1 cellular context compared by ENCODE assay signal in genomic region chr3:44439499-44440295, GRCh38.
TF ChIP-seq lines count a peak whose summit lies in the region.

No MANE protein-coding gene starts in this region.

TF ChIP-seq in HepG2, 621 proteins besides CTCF, POLR2A, EP300 and RAD21 (continued from another document):
- TF ChIP-seq, protein P1, sequence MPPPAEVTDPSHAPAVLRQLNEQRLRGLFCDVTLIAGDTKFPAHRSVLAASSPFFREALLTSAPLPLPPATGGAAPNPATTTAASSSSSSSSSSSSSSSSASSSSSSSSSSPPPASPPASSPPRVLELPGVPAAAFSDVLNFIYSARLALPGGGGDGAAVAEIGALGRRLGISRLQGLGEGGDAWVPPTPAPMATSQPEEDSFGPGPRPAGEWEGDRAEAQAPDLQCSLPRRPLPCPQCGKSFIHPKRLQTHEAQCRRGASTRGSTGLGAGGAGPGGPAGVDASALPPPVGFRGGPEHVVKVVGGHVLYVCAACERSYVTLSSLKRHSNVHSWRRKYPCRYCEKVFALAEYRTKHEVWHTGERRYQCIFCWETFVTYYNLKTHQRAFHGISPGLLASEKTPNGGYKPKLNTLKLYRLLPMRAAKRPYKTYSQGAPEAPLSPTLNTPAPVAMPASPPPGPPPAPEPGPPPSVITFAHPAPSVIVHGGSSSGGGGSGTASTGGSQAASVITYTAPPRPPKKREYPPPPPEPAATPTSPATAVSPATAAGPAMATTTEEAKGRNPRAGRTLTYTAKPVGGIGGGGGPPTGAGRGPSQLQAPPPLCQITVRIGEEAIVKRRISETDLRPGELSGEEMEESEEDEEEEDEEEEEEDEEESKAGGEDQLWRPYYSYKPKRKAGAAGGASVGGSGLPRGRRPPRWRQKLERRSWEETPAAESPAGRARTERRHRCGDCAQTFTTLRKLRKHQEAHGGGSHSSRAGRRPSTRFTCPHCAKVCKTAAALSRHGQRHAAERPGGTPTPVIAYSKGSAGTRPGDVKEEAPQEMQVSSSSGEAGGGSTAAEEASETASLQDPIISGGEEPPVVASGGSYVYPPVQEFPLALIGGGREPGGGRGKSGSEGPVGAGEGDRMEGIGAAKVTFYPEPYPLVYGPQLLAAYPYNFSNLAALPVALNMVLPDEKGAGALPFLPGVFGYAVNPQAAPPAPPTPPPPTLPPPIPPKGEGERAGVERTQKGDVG (CRISPR knock-in tag; IDR thresholded peaks at IDR 0.05; ENCODE audit: borderline replicate concordance), result no peak
- TF ChIP-seq HIVEP1 (CRISPR knock-in tag; IDR thresholded peaks at IDR 0.05), result peak; percentile 82
- no peak for TF ChIP-seq SATB2 (CRISPR knock-in tag; IDR thresholded peaks at IDR 0.05)
- TF ChIP-seq MED13 (CRISPR knock-in tag; IDR thresholded peaks at IDR 0.05), result peak; percentile 87; the same call in 1 of the 2 replicates
- peak; percentile 66; the same call in 1 of the 2 replicates for TF ChIP-seq ZBTB7A (CRISPR knock-in tag; IDR thresholded peaks at IDR 0.05)
- TF ChIP-seq ONECUT2 (CRISPR knock-in tag; IDR thresholded peaks at IDR 0.05), result peak; percentile 98
- TF ChIP-seq PRMT3 (CRISPR knock-in tag; IDR thresholded peaks at IDR 0.05; ENCODE audit: borderline replicate concordance, low read depth), result peak; percentile 48; the same call in 1 of the 2 replicates
- TF ChIP-seq DMTF1 (CRISPR knock-in tag; IDR thresholded peaks at IDR 0.05), result no peak
- peak; percentile 66 for TF ChIP-seq NR2C2 (CRISPR knock-in tag; IDR thresholded peaks at IDR 0.05; ENCODE audit: borderline replicate concordance)
- TF ChIP-seq CCDC6 (CRISPR knock-in tag; IDR thresholded peaks at IDR 0.05), result peak; percentile 93
- TF ChIP-seq FOXK1 (CRISPR knock-in tag; IDR thresholded peaks at IDR 0.05; ENCODE audit: borderline replicate concordance, low read depth), result peak; percentile 89
- TF ChIP-seq, protein P2, sequence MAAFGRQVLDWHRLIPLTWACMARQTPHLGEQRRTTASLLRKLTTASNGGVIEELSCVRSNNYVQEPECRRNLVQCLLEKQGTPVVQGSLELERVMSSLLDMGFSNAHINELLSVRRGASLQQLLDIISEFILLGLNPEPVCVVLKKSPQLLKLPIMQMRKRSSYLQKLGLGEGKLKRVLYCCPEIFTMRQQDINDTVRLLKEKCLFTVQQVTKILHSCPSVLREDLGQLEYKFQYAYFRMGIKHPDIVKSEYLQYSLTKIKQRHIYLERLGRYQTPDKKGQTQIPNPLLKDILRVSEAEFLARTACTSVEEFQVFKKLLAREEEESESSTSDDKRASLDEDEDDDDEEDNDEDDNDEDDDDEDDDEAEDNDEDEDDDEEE (CRISPR knock-in tag; IDR thresholded peaks at IDR 0.05), result peak; percentile 59; the same call in 1 of the 2 replicates
- TF ChIP-seq UBTF (CRISPR knock-in tag; IDR thresholded peaks at IDR 0.05), result peak; percentile 49
